In the genomic region with DNA sequence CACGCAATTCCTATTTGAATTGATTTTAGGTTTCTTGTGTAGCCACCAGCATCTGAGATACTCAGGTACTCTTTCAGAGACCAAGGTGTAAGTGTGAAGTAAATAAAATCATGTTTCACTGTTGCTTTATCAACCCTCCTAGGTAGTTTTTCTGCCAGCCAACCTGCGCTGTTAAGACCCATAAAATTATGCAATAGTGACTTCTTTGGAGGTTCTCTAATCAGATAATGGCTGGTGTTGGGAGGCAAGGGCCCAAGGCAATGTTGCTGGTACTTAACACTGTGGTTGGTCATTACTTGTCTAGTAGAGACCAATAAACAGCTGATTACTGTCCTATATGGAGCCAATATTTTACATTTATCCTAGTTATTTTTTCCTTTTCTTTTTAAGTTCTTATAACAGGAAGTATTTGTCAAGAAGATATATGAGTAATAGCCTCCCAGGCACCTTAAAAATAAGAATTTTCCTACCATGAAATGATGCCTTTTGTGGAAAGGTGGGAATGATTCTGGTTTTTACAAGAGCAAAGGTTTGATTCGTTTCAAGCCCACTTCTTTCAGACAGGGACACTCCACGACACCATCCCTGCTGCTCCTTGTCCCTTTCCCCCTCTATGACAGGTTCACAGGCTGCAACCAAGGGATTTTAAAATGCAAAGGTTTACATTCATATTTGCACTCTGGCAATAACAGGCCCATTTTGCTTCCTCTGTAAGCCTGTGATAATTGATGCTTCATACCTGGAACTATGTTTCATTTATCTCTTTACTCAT, we compare ENCODE assay signal across 2 cellular contexts.
TF ChIP-seq lines count a peak whose summit lies in the region.

No MANE protein-coding gene starts in this region.

TF ChIP-seq in HEK293, 187 proteins besides CTCF, POLR2A, EP300 and RAD21 (continues in another document):
- TF ChIP-seq TRIM28 (IDR thresholded peaks at IDR 0.05; ENCODE audit: borderline replicate concordance, low read length) = 0 out of 2 replicates have a peak, but pooled peaks have one; percentile 39
- TF ChIP-seq, protein P1, sequence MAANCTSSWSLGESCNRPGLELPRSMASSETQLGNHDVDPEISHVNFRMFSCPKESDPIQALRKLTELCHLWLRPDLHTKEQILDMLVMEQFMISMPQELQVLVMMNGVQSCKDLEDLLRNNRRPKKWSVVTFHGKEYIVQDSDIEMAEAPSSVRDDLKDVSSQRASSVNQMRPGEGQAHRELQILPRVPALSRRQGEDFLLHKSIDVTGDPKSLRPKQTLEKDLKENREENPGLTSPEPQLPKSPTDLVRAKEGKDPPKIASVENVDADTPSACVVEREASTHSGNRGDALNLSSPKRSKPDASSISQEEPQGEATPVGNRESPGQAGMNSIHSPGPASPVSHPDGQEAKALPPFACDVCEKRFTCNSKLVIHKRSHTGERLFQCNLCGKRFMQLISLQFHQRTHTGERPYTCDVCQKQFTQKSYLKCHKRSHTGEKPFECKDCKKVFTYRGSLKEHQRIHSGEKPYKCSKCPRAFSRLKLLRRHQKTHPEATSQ (tag by site-specific recombination; IDR thresholded peaks at IDR 0.05) = no peak
- TF ChIP-seq ZNF10 (tag by site-specific recombination; IDR thresholded peaks at IDR 0.05) = no peak
- TF ChIP-seq, protein P2, sequence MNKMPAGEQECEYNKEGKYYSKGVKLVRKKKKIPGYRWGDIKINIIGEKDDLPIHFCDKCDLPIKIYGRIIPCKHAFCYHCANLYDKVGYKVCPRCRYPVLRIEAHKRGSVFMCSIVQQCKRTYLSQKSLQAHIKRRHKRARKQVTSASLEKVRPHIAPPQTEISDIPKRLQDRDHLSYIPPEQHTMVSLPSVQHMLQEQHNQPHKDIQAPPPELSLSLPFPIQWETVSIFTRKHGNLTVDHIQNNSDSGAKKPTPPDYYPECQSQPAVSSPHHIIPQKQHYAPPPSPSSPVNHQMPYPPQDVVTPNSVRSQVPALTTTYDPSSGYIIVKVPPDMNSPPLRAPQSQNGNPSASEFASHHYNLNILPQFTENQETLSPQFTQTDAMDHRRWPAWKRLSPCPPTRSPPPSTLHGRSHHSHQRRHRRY (tag by site-specific recombination; IDR thresholded peaks at IDR 0.05) = no peak
- TF ChIP-seq, protein P3, sequence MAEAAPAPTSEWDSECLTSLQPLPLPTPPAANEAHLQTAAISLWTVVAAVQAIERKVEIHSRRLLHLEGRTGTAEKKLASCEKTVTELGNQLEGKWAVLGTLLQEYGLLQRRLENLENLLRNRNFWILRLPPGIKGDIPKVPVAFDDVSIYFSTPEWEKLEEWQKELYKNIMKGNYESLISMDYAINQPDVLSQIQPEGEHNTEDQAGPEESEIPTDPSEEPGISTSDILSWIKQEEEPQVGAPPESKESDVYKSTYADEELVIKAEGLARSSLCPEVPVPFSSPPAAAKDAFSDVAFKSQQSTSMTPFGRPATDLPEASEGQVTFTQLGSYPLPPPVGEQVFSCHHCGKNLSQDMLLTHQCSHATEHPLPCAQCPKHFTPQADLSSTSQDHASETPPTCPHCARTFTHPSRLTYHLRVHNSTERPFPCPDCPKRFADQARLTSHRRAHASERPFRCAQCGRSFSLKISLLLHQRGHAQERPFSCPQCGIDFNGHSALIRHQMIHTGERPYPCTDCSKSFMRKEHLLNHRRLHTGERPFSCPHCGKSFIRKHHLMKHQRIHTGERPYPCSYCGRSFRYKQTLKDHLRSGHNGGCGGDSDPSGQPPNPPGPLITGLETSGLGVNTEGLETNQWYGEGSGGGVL (tag by site-specific recombination; IDR thresholded peaks at IDR 0.05) = no peak
- TF ChIP-seq, protein P4, sequence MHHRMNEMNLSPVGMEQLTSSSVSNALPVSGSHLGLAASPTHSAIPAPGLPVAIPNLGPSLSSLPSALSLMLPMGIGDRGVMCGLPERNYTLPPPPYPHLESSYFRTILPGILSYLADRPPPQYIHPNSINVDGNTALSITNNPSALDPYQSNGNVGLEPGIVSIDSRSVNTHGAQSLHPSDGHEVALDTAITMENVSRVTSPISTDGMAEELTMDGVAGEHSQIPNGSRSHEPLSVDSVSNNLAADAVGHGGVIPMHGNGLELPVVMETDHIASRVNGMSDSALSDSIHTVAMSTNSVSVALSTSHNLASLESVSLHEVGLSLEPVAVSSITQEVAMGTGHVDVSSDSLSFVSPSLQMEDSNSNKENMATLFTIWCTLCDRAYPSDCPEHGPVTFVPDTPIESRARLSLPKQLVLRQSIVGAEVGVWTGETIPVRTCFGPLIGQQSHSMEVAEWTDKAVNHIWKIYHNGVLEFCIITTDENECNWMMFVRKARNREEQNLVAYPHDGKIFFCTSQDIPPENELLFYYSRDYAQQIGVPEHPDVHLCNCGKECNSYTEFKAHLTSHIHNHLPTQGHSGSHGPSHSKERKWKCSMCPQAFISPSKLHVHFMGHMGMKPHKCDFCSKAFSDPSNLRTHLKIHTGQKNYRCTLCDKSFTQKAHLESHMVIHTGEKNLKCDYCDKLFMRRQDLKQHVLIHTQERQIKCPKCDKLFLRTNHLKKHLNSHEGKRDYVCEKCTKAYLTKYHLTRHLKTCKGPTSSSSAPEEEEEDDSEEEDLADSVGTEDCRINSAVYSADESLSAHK (tag by site-specific recombination; IDR thresholded peaks at IDR 0.05) = no peak
- TF ChIP-seq, protein P5, sequence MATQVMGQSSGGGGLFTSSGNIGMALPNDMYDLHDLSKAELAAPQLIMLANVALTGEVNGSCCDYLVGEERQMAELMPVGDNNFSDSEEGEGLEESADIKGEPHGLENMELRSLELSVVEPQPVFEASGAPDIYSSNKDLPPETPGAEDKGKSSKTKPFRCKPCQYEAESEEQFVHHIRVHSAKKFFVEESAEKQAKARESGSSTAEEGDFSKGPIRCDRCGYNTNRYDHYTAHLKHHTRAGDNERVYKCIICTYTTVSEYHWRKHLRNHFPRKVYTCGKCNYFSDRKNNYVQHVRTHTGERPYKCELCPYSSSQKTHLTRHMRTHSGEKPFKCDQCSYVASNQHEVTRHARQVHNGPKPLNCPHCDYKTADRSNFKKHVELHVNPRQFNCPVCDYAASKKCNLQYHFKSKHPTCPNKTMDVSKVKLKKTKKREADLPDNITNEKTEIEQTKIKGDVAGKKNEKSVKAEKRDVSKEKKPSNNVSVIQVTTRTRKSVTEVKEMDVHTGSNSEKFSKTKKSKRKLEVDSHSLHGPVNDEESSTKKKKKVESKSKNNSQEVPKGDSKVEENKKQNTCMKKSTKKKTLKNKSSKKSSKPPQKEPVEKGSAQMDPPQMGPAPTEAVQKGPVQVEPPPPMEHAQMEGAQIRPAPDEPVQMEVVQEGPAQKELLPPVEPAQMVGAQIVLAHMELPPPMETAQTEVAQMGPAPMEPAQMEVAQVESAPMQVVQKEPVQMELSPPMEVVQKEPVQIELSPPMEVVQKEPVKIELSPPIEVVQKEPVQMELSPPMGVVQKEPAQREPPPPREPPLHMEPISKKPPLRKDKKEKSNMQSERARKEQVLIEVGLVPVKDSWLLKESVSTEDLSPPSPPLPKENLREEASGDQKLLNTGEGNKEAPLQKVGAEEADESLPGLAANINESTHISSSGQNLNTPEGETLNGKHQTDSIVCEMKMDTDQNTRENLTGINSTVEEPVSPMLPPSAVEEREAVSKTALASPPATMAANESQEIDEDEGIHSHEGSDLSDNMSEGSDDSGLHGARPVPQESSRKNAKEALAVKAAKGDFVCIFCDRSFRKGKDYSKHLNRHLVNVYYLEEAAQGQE (tag by site-specific recombination; IDR thresholded peaks at IDR 0.05) = no peak

TF ChIP-seq in H1, 55 proteins besides CTCF, POLR2A, EP300 and RAD21:
- TF ChIP-seq, protein P6, sequence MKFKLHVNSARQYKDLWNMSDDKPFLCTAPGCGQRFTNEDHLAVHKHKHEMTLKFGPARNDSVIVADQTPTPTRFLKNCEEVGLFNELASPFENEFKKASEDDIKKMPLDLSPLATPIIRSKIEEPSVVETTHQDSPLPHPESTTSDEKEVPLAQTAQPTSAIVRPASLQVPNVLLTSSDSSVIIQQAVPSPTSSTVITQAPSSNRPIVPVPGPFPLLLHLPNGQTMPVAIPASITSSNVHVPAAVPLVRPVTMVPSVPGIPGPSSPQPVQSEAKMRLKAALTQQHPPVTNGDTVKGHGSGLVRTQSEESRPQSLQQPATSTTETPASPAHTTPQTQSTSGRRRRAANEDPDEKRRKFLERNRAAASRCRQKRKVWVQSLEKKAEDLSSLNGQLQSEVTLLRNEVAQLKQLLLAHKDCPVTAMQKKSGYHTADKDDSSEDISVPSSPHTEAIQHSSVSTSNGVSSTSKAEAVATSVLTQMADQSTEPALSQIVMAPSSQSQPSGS (IDR thresholded peaks at IDR 0.05; ENCODE audit: low read length) = no peak
- TF ChIP-seq CEBPB (IDR thresholded peaks at IDR 0.05; ENCODE audit: low read depth, low read length) = peak; percentile 40; the same call in 1 of the 2 replicates
